ENCODE assay signal across 1 cellular context in the genomic region with DNA sequence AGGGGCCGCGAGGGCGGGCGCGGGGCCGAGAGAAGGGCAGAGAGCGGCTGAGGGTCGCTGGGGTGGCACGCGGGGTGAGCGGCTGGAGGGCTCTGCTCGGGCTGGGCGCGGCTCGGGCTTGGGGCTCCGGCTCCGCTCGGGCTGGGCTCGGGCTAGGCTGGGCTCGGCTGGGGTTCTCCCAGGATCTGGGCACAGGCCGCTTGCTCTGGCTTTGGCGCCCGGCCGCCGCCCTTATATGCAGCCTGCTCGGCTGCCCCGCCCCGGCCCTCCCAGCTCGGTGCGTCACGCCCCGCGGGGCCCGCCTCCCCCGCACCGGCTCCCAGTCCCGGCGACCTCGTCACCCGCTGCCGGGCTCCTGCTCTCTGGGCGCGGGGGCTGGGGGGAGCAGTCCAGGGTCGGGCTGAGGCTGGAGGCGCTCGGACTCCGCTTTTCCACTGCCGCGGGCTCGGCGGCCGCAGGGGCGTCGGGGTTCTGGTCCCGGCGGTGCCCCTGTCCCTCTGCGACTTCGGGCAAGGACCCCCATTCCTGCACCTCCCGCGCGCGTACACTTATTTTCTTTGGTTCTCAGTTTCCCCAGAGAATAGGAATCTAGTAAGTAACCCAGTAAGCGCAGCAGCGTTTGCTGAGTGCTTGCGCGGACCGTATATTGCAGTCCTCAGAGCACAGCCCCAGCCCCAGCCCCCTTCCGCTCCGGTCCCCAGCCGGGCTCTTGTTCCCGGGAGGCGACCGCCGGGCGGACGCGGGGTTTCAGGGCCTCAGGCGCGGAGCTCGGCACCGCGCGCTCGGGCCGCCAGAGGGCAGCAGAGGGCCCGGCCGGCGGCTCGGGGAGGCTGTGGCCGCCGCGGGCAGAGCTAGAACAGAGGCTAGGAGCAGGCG.
A peak's percentile ranks its signal among the peaks of the same experiment; 100 is the strongest.
TF ChIP-seq lines count a peak whose summit lies in the region.

A gene with protein sequence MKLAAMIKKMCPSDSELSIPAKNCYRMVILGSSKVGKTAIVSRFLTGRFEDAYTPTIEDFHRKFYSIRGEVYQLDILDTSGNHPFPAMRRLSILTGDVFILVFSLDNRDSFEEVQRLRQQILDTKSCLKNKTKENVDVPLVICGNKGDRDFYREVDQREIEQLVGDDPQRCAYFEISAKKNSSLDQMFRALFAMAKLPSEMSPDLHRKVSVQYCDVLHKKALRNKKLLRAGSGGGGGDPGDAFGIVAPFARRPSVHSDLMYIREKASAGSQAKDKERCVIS (minus strand): TSS at position 207 of the 876 bp plus-strand sequence. CDS start 214 bp downstream, outside the sequence.

TF ChIP-seq in HepG2, 621 proteins besides CTCF, POLR2A, EP300 and RAD21 (continued from another document and continues in another):
- TF ChIP-seq, protein P1, sequence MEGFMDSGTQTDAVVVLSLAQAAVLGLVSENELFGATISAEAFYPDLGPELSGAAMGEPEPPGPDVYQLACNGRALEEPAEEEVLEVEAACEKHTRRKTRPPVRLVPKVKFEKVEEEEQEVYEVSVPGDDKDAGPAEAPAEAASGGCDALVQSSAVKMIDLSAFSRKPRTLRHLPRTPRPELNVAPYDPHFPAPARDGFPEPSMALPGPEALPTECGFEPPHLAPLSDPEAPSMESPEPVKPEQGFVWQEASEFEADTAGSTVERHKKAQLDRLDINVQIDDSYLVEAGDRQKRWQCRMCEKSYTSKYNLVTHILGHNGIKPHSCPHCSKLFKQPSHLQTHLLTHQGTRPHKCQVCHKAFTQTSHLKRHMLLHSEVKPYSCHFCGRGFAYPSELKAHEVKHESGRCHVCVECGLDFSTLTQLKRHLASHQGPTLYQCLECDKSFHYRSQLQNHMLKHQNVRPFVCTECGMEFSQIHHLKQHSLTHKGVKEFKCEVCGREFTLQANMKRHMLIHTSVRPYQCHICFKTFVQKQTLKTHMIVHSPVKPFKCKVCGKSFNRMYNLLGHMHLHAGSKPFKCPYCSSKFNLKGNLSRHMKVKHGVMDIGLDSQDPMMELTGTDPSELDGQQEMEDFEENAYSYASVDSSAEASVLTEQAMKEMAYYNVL (CRISPR knock-in tag; IDR thresholded peaks at IDR 0.05; ENCODE audit: borderline replicate concordance): no peak
- TF ChIP-seq, protein P2, sequence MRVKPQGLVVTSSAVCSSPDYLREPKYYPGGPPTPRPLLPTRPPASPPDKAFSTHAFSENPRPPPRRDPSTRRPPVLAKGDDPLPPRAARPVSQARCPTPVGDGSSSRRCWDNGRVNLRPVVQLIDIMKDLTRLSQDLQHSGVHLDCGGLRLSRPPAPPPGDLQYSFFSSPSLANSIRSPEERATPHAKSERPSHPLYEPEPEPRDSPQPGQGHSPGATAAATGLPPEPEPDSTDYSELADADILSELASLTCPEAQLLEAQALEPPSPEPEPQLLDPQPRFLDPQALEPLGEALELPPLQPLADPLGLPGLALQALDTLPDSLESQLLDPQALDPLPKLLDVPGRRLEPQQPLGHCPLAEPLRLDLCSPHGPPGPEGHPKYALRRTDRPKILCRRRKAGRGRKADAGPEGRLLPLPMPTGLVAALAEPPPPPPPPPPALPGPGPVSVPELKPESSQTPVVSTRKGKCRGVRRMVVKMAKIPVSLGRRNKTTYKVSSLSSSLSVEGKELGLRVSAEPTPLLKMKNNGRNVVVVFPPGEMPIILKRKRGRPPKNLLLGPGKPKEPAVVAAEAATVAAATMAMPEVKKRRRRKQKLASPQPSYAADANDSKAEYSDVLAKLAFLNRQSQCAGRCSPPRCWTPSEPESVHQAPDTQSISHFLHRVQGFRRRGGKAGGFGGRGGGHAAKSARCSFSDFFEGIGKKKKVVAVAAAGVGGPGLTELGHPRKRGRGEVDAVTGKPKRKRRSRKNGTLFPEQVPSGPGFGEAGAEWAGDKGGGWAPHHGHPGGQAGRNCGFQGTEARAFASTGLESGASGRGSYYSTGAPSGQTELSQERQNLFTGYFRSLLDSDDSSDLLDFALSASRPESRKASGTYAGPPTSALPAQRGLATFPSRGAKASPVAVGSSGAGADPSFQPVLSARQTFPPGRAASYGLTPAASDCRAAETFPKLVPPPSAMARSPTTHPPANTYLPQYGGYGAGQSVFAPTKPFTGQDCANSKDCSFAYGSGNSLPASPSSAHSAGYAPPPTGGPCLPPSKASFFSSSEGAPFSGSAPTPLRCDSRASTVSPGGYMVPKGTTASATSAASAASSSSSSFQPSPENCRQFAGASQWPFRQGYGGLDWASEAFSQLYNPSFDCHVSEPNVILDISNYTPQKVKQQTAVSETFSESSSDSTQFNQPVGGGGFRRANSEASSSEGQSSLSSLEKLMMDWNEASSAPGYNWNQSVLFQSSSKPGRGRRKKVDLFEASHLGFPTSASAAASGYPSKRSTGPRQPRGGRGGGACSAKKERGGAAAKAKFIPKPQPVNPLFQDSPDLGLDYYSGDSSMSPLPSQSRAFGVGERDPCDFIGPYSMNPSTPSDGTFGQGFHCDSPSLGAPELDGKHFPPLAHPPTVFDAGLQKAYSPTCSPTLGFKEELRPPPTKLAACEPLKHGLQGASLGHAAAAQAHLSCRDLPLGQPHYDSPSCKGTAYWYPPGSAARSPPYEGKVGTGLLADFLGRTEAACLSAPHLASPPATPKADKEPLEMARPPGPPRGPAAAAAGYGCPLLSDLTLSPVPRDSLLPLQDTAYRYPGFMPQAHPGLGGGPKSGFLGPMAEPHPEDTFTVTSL (CRISPR knock-in tag; IDR thresholded peaks at IDR 0.05; ENCODE audit: borderline replicate concordance): no peak
- TF ChIP-seq, protein P3, sequence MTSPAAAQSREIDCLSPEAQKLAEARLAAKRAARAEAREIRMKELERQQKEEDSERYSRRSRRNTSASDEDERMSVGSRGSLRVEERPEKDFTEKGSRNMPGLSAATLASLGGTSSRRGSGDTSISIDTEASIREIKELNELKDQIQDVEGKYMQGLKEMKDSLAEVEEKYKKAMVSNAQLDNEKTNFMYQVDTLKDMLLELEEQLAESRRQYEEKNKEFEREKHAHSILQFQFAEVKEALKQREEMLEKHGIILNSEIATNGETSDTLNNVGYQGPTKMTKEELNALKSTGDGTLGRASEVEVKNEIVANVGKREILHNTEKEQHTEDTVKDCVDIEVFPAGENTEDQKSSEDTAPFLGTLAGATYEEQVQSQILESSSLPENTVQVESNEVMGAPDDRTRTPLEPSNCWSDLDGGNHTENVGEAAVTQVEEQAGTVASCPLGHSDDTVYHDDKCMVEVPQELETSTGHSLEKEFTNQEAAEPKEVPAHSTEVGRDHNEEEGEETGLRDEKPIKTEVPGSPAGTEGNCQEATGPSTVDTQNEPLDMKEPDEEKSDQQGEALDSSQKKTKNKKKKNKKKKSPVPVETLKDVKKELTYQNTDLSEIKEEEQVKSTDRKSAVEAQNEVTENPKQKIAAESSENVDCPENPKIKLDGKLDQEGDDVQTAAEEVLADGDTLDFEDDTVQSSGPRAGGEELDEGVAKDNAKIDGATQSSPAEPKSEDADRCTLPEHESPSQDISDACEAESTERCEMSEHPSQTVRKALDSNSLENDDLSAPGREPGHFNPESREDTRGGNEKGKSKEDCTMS (CRISPR knock-in tag; conservative IDR thresholded peaks at IDR 0.05): no peak
- TF ChIP-seq ZNF607 (CRISPR knock-in tag; IDR thresholded peaks at IDR 0.05; ENCODE audit: borderline replicate concordance) (peak; percentile 66; the same call in 1 of the 2 replicates), PAWR (CRISPR knock-in tag; IDR thresholded peaks at IDR 0.05; ENCODE audit: borderline replicate concordance) (no peak), NFRKB (IDR thresholded peaks at IDR 0.05) (no peak), TMF1 (CRISPR knock-in tag; IDR thresholded peaks at IDR 0.05; ENCODE audit: low read depth) (no peak), ZBTB7B (CRISPR knock-in tag; IDR thresholded peaks at IDR 0.05) (no peak), SMAD9 (CRISPR knock-in tag; IDR thresholded peaks at IDR 0.05) (no peak), SP2 (CRISPR knock-in tag; IDR thresholded peaks at IDR 0.05) (no peak), YEATS2 (CRISPR knock-in tag; IDR thresholded peaks at IDR 0.05; ENCODE audit: borderline replicate concordance) (no peak), GTF3A (CRISPR knock-in tag; conservative IDR thresholded peaks at IDR 0.05) (no peak), ZNF234 (CRISPR knock-in tag; conservative IDR thresholded peaks at IDR 0.05) (no peak), ATAD3A (CRISPR knock-in tag; IDR thresholded peaks at IDR 0.05) (no peak), SETDB1 (CRISPR knock-in tag; IDR thresholded peaks at IDR 0.05; ENCODE audit: borderline replicate concordance) (no peak), NRL (CRISPR knock-in tag; IDR thresholded peaks at IDR 0.05; ENCODE audit: borderline replicate concordance) (no peak), BRCA1 (CRISPR knock-in tag; IDR thresholded peaks at IDR 0.05) (no peak), ZFP1 (CRISPR knock-in tag; IDR thresholded peaks at IDR 0.05) (no peak), ZNF615 (CRISPR knock-in tag; IDR thresholded peaks at IDR 0.05; ENCODE audit: borderline replicate concordance) (0 out of 2 replicates have a peak, but pooled peaks have one; percentile 32), TSC22D2 (CRISPR knock-in tag; IDR thresholded peaks at IDR 0.05; ENCODE audit: borderline replicate concordance) (0 out of 2 replicates have a peak, but pooled peaks have one; percentile 17), ZBTB42 (CRISPR knock-in tag; IDR thresholded peaks at IDR 0.05) (no peak), ZNF317 (CRISPR knock-in tag; IDR thresholded peaks at IDR 0.05) (no peak), ZNF33B (CRISPR knock-in tag; IDR thresholded peaks at IDR 0.05) (0 out of 2 replicates have a peak, but pooled peaks have one; percentile 5), ZNF160 (CRISPR knock-in tag; IDR thresholded peaks at IDR 0.05) (no peak), AGO2 (optimal IDR thresholded peaks at IDR 0.05; ENCODE audit: low read depth, low read length) (no peak)
- TF ChIP-seq, protein P4, sequence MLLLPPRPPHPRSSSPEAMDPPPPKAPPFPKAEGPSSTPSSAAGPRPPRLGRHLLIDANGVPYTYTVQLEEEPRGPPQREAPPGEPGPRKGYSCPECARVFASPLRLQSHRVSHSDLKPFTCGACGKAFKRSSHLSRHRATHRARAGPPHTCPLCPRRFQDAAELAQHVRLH (CRISPR knock-in tag; IDR thresholded peaks at IDR 0.05; ENCODE audit: borderline replicate concordance, low read depth): peak; percentile 43; the same call in 1 of the 2 replicates
- TF ChIP-seq, protein P5, sequence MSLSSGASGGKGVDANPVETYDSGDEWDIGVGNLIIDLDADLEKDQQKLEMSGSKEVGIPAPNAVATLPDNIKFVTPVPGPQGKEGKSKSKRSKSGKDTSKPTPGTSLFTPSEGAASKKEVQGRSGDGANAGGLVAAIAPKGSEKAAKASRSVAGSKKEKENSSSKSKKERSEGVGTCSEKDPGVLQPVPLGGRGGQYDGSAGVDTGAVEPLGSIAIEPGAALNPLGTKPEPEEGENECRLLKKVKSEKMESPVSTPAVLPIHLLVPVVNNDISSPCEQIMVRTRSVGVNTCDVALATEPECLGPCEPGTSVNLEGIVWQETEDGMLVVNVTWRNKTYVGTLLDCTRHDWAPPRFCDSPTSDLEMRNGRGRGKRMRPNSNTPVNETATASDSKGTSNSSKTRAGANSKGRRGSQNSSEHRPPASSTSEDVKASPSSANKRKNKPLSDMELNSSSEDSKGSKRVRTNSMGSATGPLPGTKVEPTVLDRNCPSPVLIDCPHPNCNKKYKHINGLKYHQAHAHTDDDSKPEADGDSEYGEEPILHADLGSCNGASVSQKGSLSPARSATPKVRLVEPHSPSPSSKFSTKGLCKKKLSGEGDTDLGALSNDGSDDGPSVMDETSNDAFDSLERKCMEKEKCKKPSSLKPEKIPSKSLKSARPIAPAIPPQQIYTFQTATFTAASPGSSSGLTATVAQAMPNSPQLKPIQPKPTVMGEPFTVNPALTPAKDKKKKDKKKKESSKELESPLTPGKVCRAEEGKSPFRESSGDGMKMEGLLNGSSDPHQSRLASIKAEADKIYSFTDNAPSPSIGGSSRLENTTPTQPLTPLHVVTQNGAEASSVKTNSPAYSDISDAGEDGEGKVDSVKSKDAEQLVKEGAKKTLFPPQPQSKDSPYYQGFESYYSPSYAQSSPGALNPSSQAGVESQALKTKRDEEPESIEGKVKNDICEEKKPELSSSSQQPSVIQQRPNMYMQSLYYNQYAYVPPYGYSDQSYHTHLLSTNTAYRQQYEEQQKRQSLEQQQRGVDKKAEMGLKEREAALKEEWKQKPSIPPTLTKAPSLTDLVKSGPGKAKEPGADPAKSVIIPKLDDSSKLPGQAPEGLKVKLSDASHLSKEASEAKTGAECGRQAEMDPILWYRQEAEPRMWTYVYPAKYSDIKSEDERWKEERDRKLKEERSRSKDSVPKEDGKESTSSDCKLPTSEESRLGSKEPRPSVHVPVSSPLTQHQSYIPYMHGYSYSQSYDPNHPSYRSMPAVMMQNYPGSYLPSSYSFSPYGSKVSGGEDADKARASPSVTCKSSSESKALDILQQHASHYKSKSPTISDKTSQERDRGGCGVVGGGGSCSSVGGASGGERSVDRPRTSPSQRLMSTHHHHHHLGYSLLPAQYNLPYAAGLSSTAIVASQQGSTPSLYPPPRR (CRISPR knock-in tag; IDR thresholded peaks at IDR 0.05; ENCODE audit: borderline replicate concordance): no peak
- TF ChIP-seq, protein P6, sequence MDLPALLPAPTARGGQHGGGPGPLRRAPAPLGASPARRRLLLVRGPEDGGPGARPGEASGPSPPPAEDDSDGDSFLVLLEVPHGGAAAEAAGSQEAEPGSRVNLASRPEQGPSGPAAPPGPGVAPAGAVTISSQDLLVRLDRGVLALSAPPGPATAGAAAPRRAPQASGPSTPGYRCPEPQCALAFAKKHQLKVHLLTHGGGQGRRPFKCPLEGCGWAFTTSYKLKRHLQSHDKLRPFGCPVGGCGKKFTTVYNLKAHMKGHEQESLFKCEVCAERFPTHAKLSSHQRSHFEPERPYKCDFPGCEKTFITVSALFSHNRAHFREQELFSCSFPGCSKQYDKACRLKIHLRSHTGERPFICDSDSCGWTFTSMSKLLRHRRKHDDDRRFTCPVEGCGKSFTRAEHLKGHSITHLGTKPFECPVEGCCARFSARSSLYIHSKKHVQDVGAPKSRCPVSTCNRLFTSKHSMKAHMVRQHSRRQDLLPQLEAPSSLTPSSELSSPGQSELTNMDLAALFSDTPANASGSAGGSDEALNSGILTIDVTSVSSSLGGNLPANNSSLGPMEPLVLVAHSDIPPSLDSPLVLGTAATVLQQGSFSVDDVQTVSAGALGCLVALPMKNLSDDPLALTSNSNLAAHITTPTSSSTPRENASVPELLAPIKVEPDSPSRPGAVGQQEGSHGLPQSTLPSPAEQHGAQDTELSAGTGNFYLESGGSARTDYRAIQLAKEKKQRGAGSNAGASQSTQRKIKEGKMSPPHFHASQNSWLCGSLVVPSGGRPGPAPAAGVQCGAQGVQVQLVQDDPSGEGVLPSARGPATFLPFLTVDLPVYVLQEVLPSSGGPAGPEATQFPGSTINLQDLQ (CRISPR knock-in tag; IDR thresholded peaks at IDR 0.05): peak; percentile 31; the same call in 1 of the 2 replicates
- TF ChIP-seq, protein P7, sequence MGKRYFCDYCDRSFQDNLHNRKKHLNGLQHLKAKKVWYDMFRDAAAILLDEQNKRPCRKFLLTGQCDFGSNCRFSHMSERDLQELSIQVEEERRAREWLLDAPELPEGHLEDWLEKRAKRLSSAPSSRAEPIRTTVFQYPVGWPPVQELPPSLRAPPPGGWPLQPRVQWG (CRISPR knock-in tag; IDR thresholded peaks at IDR 0.05; ENCODE audit: borderline replicate concordance, low read depth): no peak
- TF ChIP-seq, protein P8, sequence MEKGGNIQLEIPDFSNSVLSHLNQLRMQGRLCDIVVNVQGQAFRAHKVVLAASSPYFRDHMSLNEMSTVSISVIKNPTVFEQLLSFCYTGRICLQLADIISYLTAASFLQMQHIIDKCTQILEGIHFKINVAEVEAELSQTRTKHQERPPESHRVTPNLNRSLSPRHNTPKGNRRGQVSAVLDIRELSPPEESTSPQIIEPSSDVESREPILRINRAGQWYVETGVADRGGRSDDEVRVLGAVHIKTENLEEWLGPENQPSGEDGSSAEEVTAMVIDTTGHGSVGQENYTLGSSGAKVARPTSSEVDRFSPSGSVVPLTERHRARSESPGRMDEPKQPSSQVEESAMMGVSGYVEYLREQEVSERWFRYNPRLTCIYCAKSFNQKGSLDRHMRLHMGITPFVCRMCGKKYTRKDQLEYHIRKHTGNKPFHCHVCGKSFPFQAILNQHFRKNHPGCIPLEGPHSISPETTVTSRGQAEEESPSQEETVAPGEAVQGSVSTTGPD (CRISPR knock-in tag; IDR thresholded peaks at IDR 0.05): no peak
